In genomic region chr12:15088115-15088514, GRCh38 we compare ENCODE assay signal across 24 cellular contexts.
DNase-seq lines count a peak whose midpoint lies in the region; ATAC-seq and TF ChIP-seq lines count a peak whose summit lies in the region.
"Had no signal": no experiment of that assay in that cellular context is flagged by ENCODE, and none has a peak within 500 bp of the region (broad histone marks: within the 10 kb centered on the region; RNA-seq: fewer than 3 reads in every experiment).

No MANE protein-coding gene starts in this region.

- DNase-seq in CD4-positive, CD25-positive, alpha-beta regulatory T cell = peak in 2 of 3 donors; percentile 59 to 63
- peak; percentile 19 for DNase-seq in COR-L47 (lab: John Stamatoyannopoulos, UW)
- DNase-seq in M059J (ENCODE audit: low read depth) = peak; percentile 12
- no peak for DNase-seq in SKM-1 treated with dmso at 0.1 percent for 144 hours (lab: John Stamatoyannopoulos, UW; ENCODE audit: unreplicated experiment)
- DNase-seq in smooth muscle cell (lab: John Stamatoyannopoulos, UW; ENCODE audit: unreplicated experiment) = no peak
- DNase-seq in pons (ENCODE audit: low spot score) = no peak
- DNase-seq: CD8-positive, alpha-beta T cell; cortex of kidney; DMS79; head of caudate nucleus; left lung; NCI-H774; PC-9; SJCRH30; stimulated activated CD4-positive, alpha-beta T cell treated with anti-CD3 and anti-CD28 coated beads, Interleukin-2, amount 100 ng/mL, for 24 hours; stimulated activated naive CD4-positive, alpha-beta T cell; transverse colon had no signal

- H3K27ac ChIP-seq in CD4-positive, CD25-positive, alpha-beta regulatory T cell (ENCODE audit: insufficient read depth, low read length, poor library complexity, severe bottlenecking) = peak overlapping the region; percentile 7
- H3K27ac ChIP-seq in smooth muscle cell (ENCODE audit: low read depth) = no peak overlapping the region
- H3K27ac ChIP-seq: breast epithelium, left lung, PC-9, SJCRH30, transverse colon had no signal

- peak; percentile 70 to 78 for ATAC-seq in CD4-positive, CD25-positive, alpha-beta regulatory T cell (ENCODE audit: low read depth in 2 of 2)
- ATAC-seq in activated T-helper 17 cell treated with anti-CD3 and anti-CD28 coated beads, Interleukin-2, amount 50 U/mL, for 72 hours (replicated peaks) = peak; percentile 58
- ATAC-seq: CD8-positive, alpha-beta T cell; HCT116; left lung had no signal

- peak overlapping the region in 2 of 4 donors; percentile 45 to 87 for H3K4me3 Mint-ChIP-seq in CD4-positive, CD25-positive, alpha-beta regulatory T cell
- no peak overlapping the region for H3K4me3 Mint-ChIP-seq in activated T-helper 17 cell treated with anti-CD3 and anti-CD28 coated beads, Interleukin-2, amount 50 U/mL, for 72 hours
- H3K4me3 Mint-ChIP-seq: CD8-positive, alpha-beta T cell; neural crest cell; T-helper 1 cell treated with Interleukin-12 subunit alpha and Interleukin-12 subunit beta and Interleukin-4 antibody, amounts not matched to agents 30 μg/mL and 1 μg/mL, for 36 hours had no signal

- no peak overlapping the region for H2AFZ ChIP-seq in smooth muscle cell (ENCODE audit: low read depth)

- H3K4me3 ChIP-seq in CD4-positive, CD25-positive, alpha-beta regulatory T cell (ENCODE audit: low read depth, low read length) = peak overlapping the region; percentile 38
- H3K4me3 ChIP-seq in smooth muscle cell = no peak overlapping the region
- H3K4me3 ChIP-seq: breast epithelium, left lung, PC-9, SJCRH30, transverse colon had no signal

- H3K9me3 ChIP-seq in CD4-positive, CD25-positive, alpha-beta regulatory T cell (ENCODE audit: control insufficient read depth in 2 of 2, low read length in 2 of 2) = no peaks in the 10 kb centered on the region
- no peaks in the 10 kb centered on the region for H3K9me3 ChIP-seq in smooth muscle cell (replicated peaks; ENCODE audit: low read depth)
- H3K9me3 ChIP-seq: breast epithelium, left lung, SJCRH30, transverse colon had no signal

- TF ChIP-seq CTCF in smooth muscle cell (IDR thresholded peaks at IDR 0.05; ENCODE audit: borderline replicate concordance, insufficient read depth, poor library complexity, severe bottlenecking) = no peak

- no peaks in the 10 kb centered on the region for H3F3A ChIP-seq in smooth muscle cell (ENCODE audit: low read depth)

- no peaks in the 10 kb centered on the region for H3K79me2 ChIP-seq in smooth muscle cell (ENCODE audit: low read depth)

- H3K27me3 ChIP-seq in CD4-positive, CD25-positive, alpha-beta regulatory T cell (ENCODE audit: control insufficient read depth, insufficient read depth, low read length) = peaks cover 6% of the 10 kb centered on the region
- peaks cover under 1% of the 10 kb centered on the region for H3K27me3 ChIP-seq in smooth muscle cell (ENCODE audit: low read depth)
- H3K27me3 ChIP-seq: breast epithelium, left lung, SJCRH30, transverse colon had no signal

- H3K36me3 Mint-ChIP-seq in CD4-positive, CD25-positive, alpha-beta regulatory T cell = no peaks in the 10 kb centered on the region
- H3K36me3 Mint-ChIP-seq in activated T-helper 17 cell treated with anti-CD3 and anti-CD28 coated beads, Interleukin-2, amount 50 U/mL, for 72 hours (ENCODE audit: low read depth) = no peaks in the 10 kb centered on the region
- H3K36me3 Mint-ChIP-seq: CD8-positive, alpha-beta T cell had no signal

- no peak overlapping the region for H3K9ac ChIP-seq in smooth muscle cell (ENCODE audit: low read depth)

- peak overlapping the region in 2 of 3 donors; percentile 24 to 63 for H3K27ac Mint-ChIP-seq in CD4-positive, CD25-positive, alpha-beta regulatory T cell
- H3K27ac Mint-ChIP-seq in activated T-helper 17 cell treated with anti-CD3 and anti-CD28 coated beads, Interleukin-2, amount 50 U/mL, for 72 hours = peak overlapping the region; percentile 5
- H3K27ac Mint-ChIP-seq: activated T-helper 2 cell treated with anti-CD3 and anti-CD28 coated beads, Interferon-gamma antibody, Interleukin-2, Interleukin-4, amounts not matched to agents 10 μg/mL and 5 μg/mL and 100 μg/mL, durations not matched to agents 14 hours and 24 hours and 36 hours; CD8-positive, alpha-beta T cell; progenitor cell of endocrine pancreas; T-helper 1 cell treated with Interleukin-12 subunit alpha and Interleukin-12 subunit beta and Interleukin-4 antibody, amounts not matched to agents 30 μg/mL and 1 μg/mL, for 36 hours had no signal

- peaks cover 13% of the 10 kb centered on the region for H3K27me3 Mint-ChIP-seq in CD4-positive, CD25-positive, alpha-beta regulatory T cell
- H3K27me3 Mint-ChIP-seq in activated T-helper 17 cell treated with anti-CD3 and anti-CD28 coated beads, Interleukin-2, amount 50 U/mL, for 72 hours = peaks cover 6% of the 10 kb centered on the region
- H3K27me3 Mint-ChIP-seq: progenitor cell of endocrine pancreas had no signal

- peaks cover 0 to 3% (median 0%) of the 10 kb centered on the region in 7 donors for H3K9me3 Mint-ChIP-seq in CD4-positive, CD25-positive, alpha-beta regulatory T cell
- no peaks in the 10 kb centered on the region for H3K9me3 Mint-ChIP-seq in activated T-helper 17 cell treated with anti-CD3 and anti-CD28 coated beads, Interleukin-2, amount 50 U/mL, for 72 hours
- H3K9me3 Mint-ChIP-seq: activated T-helper 2 cell treated with anti-CD3 and anti-CD28 coated beads, Interferon-gamma antibody, Interleukin-2, Interleukin-4, amounts not matched to agents 10 μg/mL and 5 μg/mL and 100 μg/mL, durations not matched to agents 14 hours and 24 hours and 36 hours; CD8-positive, alpha-beta T cell; neural crest cell; T-helper 1 cell treated with Interleukin-12 subunit alpha and Interleukin-12 subunit beta and Interleukin-4 antibody, amounts not matched to agents 30 μg/mL and 1 μg/mL, for 36 hours had no signal

- H3K36me3 ChIP-seq in CD4-positive, CD25-positive, alpha-beta regulatory T cell (ENCODE audit: control insufficient read depth, insufficient read depth, low read length) = no peaks in the 10 kb centered on the region
- no peaks in the 10 kb centered on the region for H3K36me3 ChIP-seq in smooth muscle cell (ENCODE audit: low read depth)
- H3K36me3 ChIP-seq: breast epithelium, left lung, SJCRH30, transverse colon had no signal

- no peak overlapping the region for H3K4me2 ChIP-seq in smooth muscle cell
- H3K4me2 ChIP-seq: PC-9 had no signal

- H3K4me1 Mint-ChIP-seq in CD4-positive, CD25-positive, alpha-beta regulatory T cell = peaks cover 0 to 14% (median 7%) of the 10 kb centered on the region in 4 donors
- H3K4me1 Mint-ChIP-seq in activated T-helper 17 cell treated with anti-CD3 and anti-CD28 coated beads, Interleukin-2, amount 50 U/mL, for 72 hours = no peaks in the 10 kb centered on the region
- H3K4me1 Mint-ChIP-seq: neural crest cell had no signal

- 48% methylated on average over 1 of the region's 1 CpG for WGBS in smooth muscle cell (ENCODE audit: low lambda C conversion rate)

- H4K20me1 ChIP-seq in smooth muscle cell (ENCODE audit: low read depth) = no peaks in the 10 kb centered on the region

- no peaks in the 10 kb centered on the region for H3K4me1 ChIP-seq in CD4-positive, CD25-positive, alpha-beta regulatory T cell (ENCODE audit: control insufficient read depth, insufficient read depth, low read length, poor library complexity, severe bottlenecking)
- no peaks in the 10 kb centered on the region for H3K4me1 ChIP-seq in smooth muscle cell (ENCODE audit: low read depth)
- H3K4me1 ChIP-seq: breast epithelium, left lung, SJCRH30, transverse colon had no signal

Comparison
In these comparisons a context has a peak if more than half of its experiments do, and no peak if none do; other contexts are left out.
1. DNase-seq: peak in CD4-positive, CD25-positive, alpha-beta regulatory T cell (2 of 3), COR-L47 (single experiment) and M059J (single experiment); none in SKM-1 treated with dmso at 0.1 percent for 144 hours (single experiment), smooth muscle cell (single experiment) and pons (single experiment).